In the genomic region with DNA sequence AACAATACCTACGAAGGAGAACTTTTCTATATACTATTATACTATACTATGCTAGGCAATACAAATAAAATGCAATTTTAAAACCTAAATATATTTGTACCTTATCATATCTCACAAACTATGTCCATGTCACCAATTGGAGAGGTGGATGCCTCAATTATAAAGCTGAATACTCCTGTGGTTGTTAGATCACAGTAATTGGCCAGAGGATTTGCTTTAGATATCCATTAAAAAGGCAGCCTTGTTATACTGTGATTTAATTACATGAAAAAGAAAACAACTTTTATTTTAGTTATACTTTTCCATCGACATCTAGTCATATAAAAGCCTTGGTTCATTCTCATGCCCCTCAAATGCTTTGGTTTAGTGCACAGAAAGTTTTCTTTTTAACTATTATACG, we compare ENCODE assay signal across 6 cellular contexts.
"Had no signal": no experiment of that assay in that cellular context is flagged by ENCODE, and none has a peak within 500 bp of the region (broad histone marks: within the 10 kb centered on the region; RNA-seq: fewer than 3 reads in every experiment).

No MANE protein-coding gene starts in this region.

- DNase-seq: GDM1, GF-D8 had no signal

- FAIRE-seq: GM12891, GM12892, GM18507, GM19239 had no signal
